1 cellular context compared by ENCODE assay signal in the genomic region with DNA sequence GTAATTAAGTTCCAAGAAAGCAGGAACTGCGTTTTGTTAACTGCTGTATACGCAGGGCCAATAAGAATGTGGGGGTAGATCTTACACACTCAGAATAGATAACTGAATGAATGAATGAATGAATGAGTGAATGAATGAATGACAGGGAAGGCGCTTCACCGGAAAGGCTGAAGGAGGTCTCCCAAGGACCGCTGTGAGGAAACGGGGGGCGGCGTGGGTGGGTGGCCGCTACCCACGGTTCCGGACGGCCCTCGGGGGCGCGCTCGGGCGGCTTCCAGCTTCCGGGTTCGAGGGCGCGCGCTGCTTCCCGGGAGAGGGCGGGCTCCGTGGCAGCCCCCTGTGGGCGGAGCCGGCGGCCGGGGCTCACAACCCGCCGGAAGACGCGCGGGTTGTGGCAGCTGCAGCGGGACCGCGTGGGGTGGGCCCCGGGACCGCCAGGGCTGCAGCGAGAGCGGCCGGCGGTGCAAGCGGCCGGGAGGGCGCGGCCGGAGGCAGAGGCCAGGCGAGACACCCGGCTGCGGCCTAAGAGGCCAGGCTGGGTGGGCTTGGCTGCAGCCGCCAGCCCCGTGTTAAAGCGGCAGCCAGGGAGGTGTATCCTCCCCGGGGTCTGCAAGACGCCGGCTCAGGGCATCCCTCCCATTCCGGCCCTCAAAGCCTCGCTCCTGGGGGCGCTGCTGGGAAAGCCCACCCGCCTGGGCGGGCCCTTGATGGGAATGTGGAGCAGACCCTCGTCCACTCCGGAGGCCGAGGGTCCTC.
TF ChIP-seq lines count a peak whose summit lies in the region.

TSS of gene ZFP69 (plus strand) at position 367 of the 756 bp plus-strand sequence. CDS start 2,072 bp downstream, outside the sequence.

TF ChIP-seq in neural cell, 6 proteins besides CTCF, POLR2A, EP300 and RAD21 (continued from another document):
- TF ChIP-seq, protein P1, sequence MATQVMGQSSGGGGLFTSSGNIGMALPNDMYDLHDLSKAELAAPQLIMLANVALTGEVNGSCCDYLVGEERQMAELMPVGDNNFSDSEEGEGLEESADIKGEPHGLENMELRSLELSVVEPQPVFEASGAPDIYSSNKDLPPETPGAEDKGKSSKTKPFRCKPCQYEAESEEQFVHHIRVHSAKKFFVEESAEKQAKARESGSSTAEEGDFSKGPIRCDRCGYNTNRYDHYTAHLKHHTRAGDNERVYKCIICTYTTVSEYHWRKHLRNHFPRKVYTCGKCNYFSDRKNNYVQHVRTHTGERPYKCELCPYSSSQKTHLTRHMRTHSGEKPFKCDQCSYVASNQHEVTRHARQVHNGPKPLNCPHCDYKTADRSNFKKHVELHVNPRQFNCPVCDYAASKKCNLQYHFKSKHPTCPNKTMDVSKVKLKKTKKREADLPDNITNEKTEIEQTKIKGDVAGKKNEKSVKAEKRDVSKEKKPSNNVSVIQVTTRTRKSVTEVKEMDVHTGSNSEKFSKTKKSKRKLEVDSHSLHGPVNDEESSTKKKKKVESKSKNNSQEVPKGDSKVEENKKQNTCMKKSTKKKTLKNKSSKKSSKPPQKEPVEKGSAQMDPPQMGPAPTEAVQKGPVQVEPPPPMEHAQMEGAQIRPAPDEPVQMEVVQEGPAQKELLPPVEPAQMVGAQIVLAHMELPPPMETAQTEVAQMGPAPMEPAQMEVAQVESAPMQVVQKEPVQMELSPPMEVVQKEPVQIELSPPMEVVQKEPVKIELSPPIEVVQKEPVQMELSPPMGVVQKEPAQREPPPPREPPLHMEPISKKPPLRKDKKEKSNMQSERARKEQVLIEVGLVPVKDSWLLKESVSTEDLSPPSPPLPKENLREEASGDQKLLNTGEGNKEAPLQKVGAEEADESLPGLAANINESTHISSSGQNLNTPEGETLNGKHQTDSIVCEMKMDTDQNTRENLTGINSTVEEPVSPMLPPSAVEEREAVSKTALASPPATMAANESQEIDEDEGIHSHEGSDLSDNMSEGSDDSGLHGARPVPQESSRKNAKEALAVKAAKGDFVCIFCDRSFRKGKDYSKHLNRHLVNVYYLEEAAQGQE (IDR thresholded peaks at IDR 0.05; ENCODE audit: borderline replicate concordance) = no peak
- peak; percentile 54 for TF ChIP-seq POLR2AphosphoS5 (IDR thresholded peaks at IDR 0.05)
- peak; percentile 20 for TF ChIP-seq SMC3 (conservative IDR thresholded peaks at IDR 0.05; ENCODE audit: poor library complexity)
